In the genomic region with DNA sequence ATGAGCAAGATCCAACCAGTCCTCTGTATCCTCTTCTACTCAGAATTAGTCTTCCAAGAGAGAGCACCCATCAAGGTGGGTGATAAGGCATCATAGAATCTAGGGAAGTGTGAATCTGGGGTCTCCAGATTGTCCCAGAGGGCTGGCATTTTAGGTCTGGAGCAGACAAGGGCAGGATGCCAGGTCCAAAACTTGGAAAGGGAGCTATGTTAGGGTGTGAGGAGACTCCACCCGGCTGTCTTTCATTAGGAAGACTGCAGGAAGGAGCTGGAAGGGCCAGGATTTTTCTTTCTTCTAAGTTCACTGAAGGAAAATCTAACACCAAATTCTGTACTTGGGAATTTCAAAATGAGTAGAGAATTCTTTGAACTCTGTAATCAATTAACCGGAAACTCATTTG, we compare ENCODE assay signal across 15 cellular contexts.
DNase-seq lines count a peak whose midpoint lies in the region; ATAC-seq, FAIRE-seq and TF ChIP-seq lines count a peak whose summit lies in the region.
"Had no signal": no experiment of that assay in that cellular context is flagged by ENCODE, and none has a peak within 500 bp of the region (broad histone marks: within the 10 kb centered on the region; RNA-seq: fewer than 3 reads in every experiment).

No MANE protein-coding gene starts in this region.

- H3K27me3 ChIP-seq in heart left ventricle (no peaks in the 10 kb centered on the region), astrocyte (ENCODE audit: insufficient read depth, low read length) (no peaks in the 10 kb centered on the region), mesendoderm (ENCODE audit: insufficient read depth, low read length, poor library complexity) (no peaks in the 10 kb centered on the region)
- H3K27me3 ChIP-seq: spleen had no signal

- no peak overlapping the region for H4K8ac ChIP-seq in mesendoderm (ENCODE audit: low read depth, low read length)

- H3K9ac ChIP-seq in astrocyte (ENCODE audit: low read length) = no peak overlapping the region
- H3K9ac ChIP-seq in mesendoderm (ENCODE audit: low read length) = no peak overlapping the region

- H3K4me3 Mint-ChIP-seq in astrocyte (ENCODE audit: unreplicated experiment) (no peak overlapping the region), type B pancreatic cell (no peak overlapping the region)
- H3K4me3 Mint-ChIP-seq: activated CD8-positive, alpha-beta T cell treated with anti-CD3 and anti-CD28 coated beads for 36 hours; activated naive CD4-positive, alpha-beta T cell treated with anti-CD3 and anti-CD28 coated beads for 36 hours; H9 had no signal

- peak overlapping the region; percentile 53 for H3K27ac Mint-ChIP-seq in astrocyte (ENCODE audit: unreplicated experiment)
- peak overlapping the region; percentile 68 for H3K27ac Mint-ChIP-seq in type B pancreatic cell
- H3K27ac Mint-ChIP-seq: activated CD8-positive, alpha-beta T cell treated with anti-CD3 and anti-CD28 coated beads for 36 hours; activated naive CD4-positive, alpha-beta T cell treated with anti-CD3 and anti-CD28 coated beads for 36 hours had no signal

- no peak overlapping the region for H3K4me3 ChIP-seq in heart left ventricle
- H3K4me3 ChIP-seq in astrocyte (ENCODE audit: insufficient read depth, low read depth, low read length) = no peak overlapping the region
- no peak overlapping the region for H3K4me3 ChIP-seq in mesendoderm (ENCODE audit: low read length)
- H3K4me3 ChIP-seq: spleen had no signal

- DNase-seq in heart left ventricle = peak in 1 of 5 donors; percentile 39
- DNase-seq in cardiac septum (ENCODE audit: low spot score) = no peak
- DNase-seq in astrocyte (ENCODE audit: low read depth) = no peak
- no peak for DNase-seq in mesendoderm
- no peak for DNase-seq in type B pancreatic cell (ENCODE audit: extremely low spot score, unreplicated experiment)
- no peak for DNase-seq in NCI-H1417 treated with DMSO at 0.1 percent for 48 hours (lab: John Stamatoyannopoulos, UW)
- DNase-seq: activated CD8-positive, alpha-beta T cell treated with anti-CD3 and anti-CD28 coated beads for 36 hours; activated naive CD4-positive, alpha-beta T cell treated with anti-CD3 and anti-CD28 coated beads for 36 hours; H9; NCI-H345; PC-3; spleen; T1000 had no signal

- H3K4me1 ChIP-seq in heart left ventricle (peaks cover 5 to 66% (median 47%) of the 10 kb centered on the region in 12 donors), astrocyte (ENCODE audit: insufficient read depth, low read length) (peaks cover 49% of the 10 kb centered on the region), mesendoderm (ENCODE audit: control insufficient read depth, low read depth, low read length) (peaks cover 8% of the 10 kb centered on the region)

- intact Hi-C loops in heart left ventricle (cut with DNase I) (no loop called here), cardiac septum (cut with DNase I) (loop anchor here (5.0 kb wide), 1 partner anchor 298 kb away; no protein-coding TSS in a partner anchor)

- H2AFZ ChIP-seq in astrocyte (ENCODE audit: low read depth, low read length) = no peak overlapping the region

- H2BK5ac ChIP-seq in mesendoderm (ENCODE audit: low read length) = no peak overlapping the region

- ATAC-seq in heart left ventricle (no peak), GM21619 (IDR thresholded peaks at IDR 0.05; ENCODE audit: unreplicated experiment) (no peak), GM21825 (IDR thresholded peaks at IDR 0.05; ENCODE audit: unreplicated experiment) (no peak)
- ATAC-seq: activated CD8-positive, alpha-beta T cell treated with anti-CD3 and anti-CD28 coated beads for 36 hours; PC-3 had no signal

- peak overlapping the region; percentile 47 for H3K18ac ChIP-seq in mesendoderm (ENCODE audit: low read length)

- H3K79me2 ChIP-seq in astrocyte (ENCODE audit: insufficient read depth, low read length) (peaks cover 79% of the 10 kb centered on the region), mesendoderm (ENCODE audit: control insufficient read depth, insufficient read depth, low read length) (peaks cover 12% of the 10 kb centered on the region)

- H3K36me3 Mint-ChIP-seq in astrocyte (ENCODE audit: low read depth, unreplicated experiment) = peaks cover 2% of the 10 kb centered on the region
- peaks cover 9% of the 10 kb centered on the region for H3K36me3 Mint-ChIP-seq in type B pancreatic cell

- H3K27me3 Mint-ChIP-seq in astrocyte (ENCODE audit: low read depth, unreplicated experiment) (no peaks in the 10 kb centered on the region), type B pancreatic cell (no peaks in the 10 kb centered on the region)
- H3K27me3 Mint-ChIP-seq: activated CD8-positive, alpha-beta T cell treated with anti-CD3 and anti-CD28 coated beads for 36 hours had no signal

- no peaks in the 10 kb centered on the region for H3K9me3 ChIP-seq in heart left ventricle
- no peaks in the 10 kb centered on the region for H3K9me3 ChIP-seq in astrocyte (ENCODE audit: insufficient read depth, low read depth, low read length)
- H3K9me3 ChIP-seq: spleen had no signal

- H3K27ac ChIP-seq in heart left ventricle (peak overlapping the region in 8 of 12 donors; percentile 8 to 94 (median 30)), astrocyte (ENCODE audit: low read depth, low read length) (no peak overlapping the region), mesendoderm (ENCODE audit: low read depth, low read length) (no peak overlapping the region)

- peaks cover 52% of the 10 kb centered on the region for H3K4me1 Mint-ChIP-seq in astrocyte (ENCODE audit: low read depth, unreplicated experiment)
- peaks cover 46% of the 10 kb centered on the region for H3K4me1 Mint-ChIP-seq in type B pancreatic cell (ENCODE audit: unreplicated experiment)

- no peak for FAIRE-seq in astrocyte (lab: Jason Lieb, UNC)

- peak overlapping the region; percentile 80 for H2BK120ac ChIP-seq in mesendoderm (ENCODE audit: low read depth, low read length)

- H3K36me3 ChIP-seq in heart left ventricle (peaks cover 0 to 3% (median 0%) of the 10 kb centered on the region in 9 donors), astrocyte (ENCODE audit: insufficient read depth, low read length) (no peaks in the 10 kb centered on the region), mesendoderm (ENCODE audit: control insufficient read depth, insufficient read depth, low read length) (no peaks in the 10 kb centered on the region)

- TF ChIP-seq CTCF in heart left ventricle (IDR thresholded peaks at IDR 0.05) (no peak), astrocyte (IDR thresholded peaks at IDR 0.05; ENCODE audit: insufficient read depth, low read depth, low read length) (no peak), type B pancreatic cell (conservative IDR thresholded peaks at IDR 0.05) (no peak)

- peak overlapping the region; percentile 83 for H3K4ac ChIP-seq in mesendoderm (ENCODE audit: low read depth, low read length)

- 33 to 42% (median 42%) methylated on average over 2 of the region's 2 CpGs for WGBS in heart left ventricle, 4 donors
- WGBS in mesendoderm (ENCODE audit: extremely low coverage, insufficient coverage, low lambda C conversion rate) = no CpG with 5 or more reads among the region's 2 CpGs

- no peak for TF ChIP-seq POLR2A in heart left ventricle (IDR thresholded peaks at IDR 0.05)

- no peak overlapping the region for H2AK5ac ChIP-seq in mesendoderm (ENCODE audit: low read length)

- peak overlapping the region; percentile 89 for H2BK15ac ChIP-seq in mesendoderm (replicated peaks; ENCODE audit: low read depth)

- no peak overlapping the region for H4K5ac ChIP-seq in mesendoderm (ENCODE audit: low read length)

- H3K9me3 Mint-ChIP-seq in astrocyte (ENCODE audit: unreplicated experiment) = no peaks in the 10 kb centered on the region
- no peaks in the 10 kb centered on the region for H3K9me3 Mint-ChIP-seq in type B pancreatic cell
- H3K9me3 Mint-ChIP-seq: activated CD8-positive, alpha-beta T cell treated with anti-CD3 and anti-CD28 coated beads for 36 hours; activated naive CD4-positive, alpha-beta T cell treated with anti-CD3 and anti-CD28 coated beads for 36 hours had no signal

- peak overlapping the region; percentile 85 for H3K4me2 ChIP-seq in astrocyte (ENCODE audit: low read length)
- H3K4me2 ChIP-seq in mesendoderm (ENCODE audit: low read length) = no peak overlapping the region

- no peak overlapping the region for H3K23ac ChIP-seq in mesendoderm (ENCODE audit: low read length)

- no peak overlapping the region for H3K56ac ChIP-seq in mesendoderm (ENCODE audit: low read length)

- H3K79me1 ChIP-seq in mesendoderm (ENCODE audit: low read length) = no peaks in the 10 kb centered on the region

- peaks cover 11% of the 10 kb centered on the region for H4K20me1 ChIP-seq in astrocyte (ENCODE audit: insufficient read depth, low read length)

Comparison
In these comparisons a context has a peak if more than half of its experiments do, and no peak if none do; other contexts are left out.
1. H3K27ac ChIP-seq: peak in heart left ventricle (8 of 12); none in astrocyte (single experiment) and mesendoderm (single experiment).